Comparison of ENCODE assay signal across 8 cellular contexts in genomic region chrX:123884809-123885408, GRCh38. TPM values are rescaled to one million over a fixed set of nuclear protein-coding genes. Genes with fewer than 3 reads are reported as not detected.
DNase-seq lines count a peak whose midpoint lies in the region; ATAC-seq, FAIRE-seq and TF ChIP-seq lines count a peak whose summit lies in the region.

No MANE protein-coding gene starts in this region.

- no peaks in the 10 kb centered on the region for H3K27me3 ChIP-seq in K562 (ENCODE audit: control insufficient read depth in 2 of 2, insufficient read depth in 2 of 2, low read length in 2 of 2)
- no peaks in the 10 kb centered on the region for H3K27me3 ChIP-seq in HepG2 (ENCODE audit: control insufficient read depth in 1 of 2, insufficient read depth in 2 of 2, low read length in 2 of 2)

- POLR2A ChIA-PET in K562 (lab: Yijun Ruan, JAX) (no interaction called here), HepG2 (lab: Yijun Ruan, JAX) (no interaction called here)

- TF ChIP-seq CTCF in HFFc6 (IDR thresholded peaks at IDR 0.05) (peak; percentile 76), K562 (IDR thresholded peaks at IDR 0.05 in 2 of 3, conservative IDR thresholded peaks at IDR 0.05 in 1 of 3; ENCODE audit: insufficient read depth in 2 of 3, low read depth in 1 of 3, low read length in 3 of 3) (peak in 2 of 3 experiments; percentile 36 to 65; a peak in 3 of 6 replicates), HepG2 (CRISPR knock-in tag; IDR thresholded peaks at IDR 0.05) (peak; percentile 33; the same call in 1 of the 2 replicates)

- BruUV-seq in K562 (replicated peaks; lab: Mats Ljungman, UMichigan) (no TSS peak), HepG2 (replicated peaks; lab: Mats Ljungman, UMichigan) (no TSS peak)

- H3K4me3 ChIP-seq in K562 (no peak overlapping the region), HepG2 (replicated peaks in 1 of 3; ENCODE audit: insufficient read depth in 1 of 3, low read depth in 2 of 3, low read length in 3 of 3) (no peak overlapping the region)

- H3K27ac ChIP-seq in K562 (ENCODE audit: extremely low read depth, low read depth, low read length): no peak overlapping the region
- no peak overlapping the region for H3K27ac ChIP-seq in HepG2 (ENCODE audit: extremely low read length, insufficient read depth, low read length)

- no peak overlapping the region for H3K4me2 ChIP-seq in K562 (ENCODE audit: insufficient read depth, low read length)
- H3K4me2 ChIP-seq in HepG2 (ENCODE audit: low read depth, low read length): no peak overlapping the region

- intact Hi-C loops in K562 (cut with micrococcal nuclease): loop anchor here (5.0 to 10.0 kb wide), 2 partner anchors 53 to 70 kb away; no protein-coding TSS in a partner anchor
- intact Hi-C loops in HepG2 (cut with micrococcal nuclease; ENCODE audit: unreplicated experiment): loop anchor here (1.0 kb wide), 1 partner anchor 52 kb away; no protein-coding TSS in a partner anchor

- H3K9me1 ChIP-seq in K562 (ENCODE audit: control insufficient read depth, insufficient read depth, low read length): no peaks in the 10 kb centered on the region

- no peaks in the 10 kb centered on the region for H3K27me3 Mint-ChIP-seq in activated T-cell treated with anti-CD3 and anti-CD28 coated beads, Interleukin-2, amount 50 U/mL, for 4 hours (ENCODE audit: low read depth)
- H3K27me3 Mint-ChIP-seq in activated T-cell treated with anti-CD3 and anti-CD28 coated beads, Interleukin-2, amount 50 U/mL, for 24 hours: peaks cover 6% of the 10 kb centered on the region
- H3K27me3 Mint-ChIP-seq in HFFc6 (ENCODE audit: insufficient read depth): peaks cover 2% of the 10 kb centered on the region; the same call in 1 of the 2 replicates

- no peaks in the 10 kb centered on the region for H3K9me3 Mint-ChIP-seq in activated T-cell treated with anti-CD3 and anti-CD28 coated beads, Interleukin-2, amount 50 U/mL, for 4 hours
- H3K9me3 Mint-ChIP-seq in activated T-cell treated with anti-CD3 and anti-CD28 coated beads, Interleukin-2, amount 50 U/mL, for 24 hours: no peaks in the 10 kb centered on the region
- no peaks in the 10 kb centered on the region for H3K9me3 Mint-ChIP-seq in HFFc6

- no peak overlapping the region for H2AFZ ChIP-seq in K562 (ENCODE audit: low read depth, low read length)
- no peak overlapping the region for H2AFZ ChIP-seq in HepG2 (ENCODE audit: low read length)

- H3K9me3 ChIP-seq in K562 (replicated peaks; ENCODE audit: control insufficient read depth, insufficient read depth, low read depth, low read length) (no peaks in the 10 kb centered on the region), HepG2 (ENCODE audit: low read length) (no peaks in the 10 kb centered on the region)

- ATAC-seq in activated T-cell treated with anti-CD3 and anti-CD28 coated beads, Interleukin-2, amount 50 U/mL, for 4 hours: no peak
- peak; percentile 74 for ATAC-seq in K562
- ATAC-seq in HepG2: no peak
- ATAC-seq in HG03432 (IDR thresholded peaks at IDR 0.05; ENCODE audit: unreplicated experiment): no peak
- ATAC-seq in GM18505 (IDR thresholded peaks at IDR 0.05; ENCODE audit: unreplicated experiment): no peak

- in situ Hi-C loops in K562 (cut with MboI): no loop called here
- in situ Hi-C loops in HepG2 (cut with HindIII; ENCODE audit: extremely low pct_ligation_motif_present, low pct_unique_long_range_greater_than_20kb): no loop called here

- FAIRE-seq in K562 (lab: Jason Lieb, UNC): no peak
- FAIRE-seq in HepG2 (lab: Jason Lieb, UNC): no peak

- peaks cover 9% of the 10 kb centered on the region for H3K4me1 Mint-ChIP-seq in activated T-cell treated with anti-CD3 and anti-CD28 coated beads, Interleukin-2, amount 50 U/mL, for 4 hours (ENCODE audit: low read depth)
- H3K4me1 Mint-ChIP-seq in activated T-cell treated with anti-CD3 and anti-CD28 coated beads, Interleukin-2, amount 50 U/mL, for 24 hours (ENCODE audit: low read depth): peaks cover 9% of the 10 kb centered on the region
- H3K4me1 Mint-ChIP-seq in HFFc6 (ENCODE audit: low read depth): peaks cover 8% of the 10 kb centered on the region

- no peak overlapping the region for H3K4me3 Mint-ChIP-seq in activated T-cell treated with anti-CD3 and anti-CD28 coated beads, Interleukin-2, amount 50 U/mL, for 4 hours
- H3K4me3 Mint-ChIP-seq in activated T-cell treated with anti-CD3 and anti-CD28 coated beads, Interleukin-2, amount 50 U/mL, for 24 hours: no peak overlapping the region
- no peak overlapping the region for H3K4me3 Mint-ChIP-seq in HFFc6

- H3K36me3 ChIP-seq in K562 (ENCODE audit: control insufficient read depth, insufficient read depth, low read length) (peaks cover 30% of the 10 kb centered on the region), HepG2 (replicated peaks in 1 of 2; ENCODE audit: control insufficient read depth in 1 of 2, insufficient read depth in 2 of 2, low read length in 2 of 2) (peaks cover 0 to 7% of the 10 kb centered on the region in 2 experiments; a peak in 3 of 5 replicates)

- H4K20me1 ChIP-seq in K562 (replicated peaks; ENCODE audit: control insufficient read depth, insufficient read depth, low read length): no peaks in the 10 kb centered on the region
- no peaks in the 10 kb centered on the region for H4K20me1 ChIP-seq in HepG2 (ENCODE audit: insufficient read depth, low read length)

- H3K27ac Mint-ChIP-seq in activated T-cell treated with anti-CD3 and anti-CD28 coated beads, Interleukin-2, amount 50 U/mL, for 24 hours: no peak overlapping the region
- H3K27ac Mint-ChIP-seq in HFFc6: no peak overlapping the region

- no peak for TF ChIP-seq POLR2A in K562 (conservative IDR thresholded peaks at IDR 0.05)
- TF ChIP-seq POLR2A in HepG2 (IDR thresholded peaks at IDR 0.05; ENCODE audit: insufficient read depth in 1 of 2, low read depth in 2 of 2, low read length in 2 of 2): no peak
- TF ChIP-seq POLR2A in GM18505 (IDR thresholded peaks at IDR 0.05; ENCODE audit: borderline replicate concordance, extremely low read depth, insufficient read depth, insufficient read length): no peak

- peaks cover 12% of the 10 kb centered on the region for H3K36me3 Mint-ChIP-seq in activated T-cell treated with anti-CD3 and anti-CD28 coated beads, Interleukin-2, amount 50 U/mL, for 4 hours (ENCODE audit: insufficient read depth)
- H3K36me3 Mint-ChIP-seq in activated T-cell treated with anti-CD3 and anti-CD28 coated beads, Interleukin-2, amount 50 U/mL, for 24 hours (ENCODE audit: low read depth): peaks cover 26% of the 10 kb centered on the region
- H3K36me3 Mint-ChIP-seq in HFFc6 (ENCODE audit: low read depth): no peaks in the 10 kb centered on the region

- no peaks in the 10 kb centered on the region for H3K4me1 ChIP-seq in K562 (replicated peaks in 1 of 2; ENCODE audit: control insufficient read depth in 2 of 2, insufficient read depth in 2 of 2, low read length in 2 of 2)
- H3K4me1 ChIP-seq in HepG2 (ENCODE audit: insufficient read depth, low read length): peaks cover 7% of the 10 kb centered on the region

- no peak for TF ChIP-seq EP300 in K562 (IDR thresholded peaks at IDR 0.05; ENCODE audit: low read length)
- no peak for TF ChIP-seq EP300 in HepG2 (IDR thresholded peaks at IDR 0.05; ENCODE audit: low read depth in 2 of 2, low read length in 2 of 2)
- no peak for TF ChIP-seq EP300 in HepG2 (CRISPR knock-in tag; IDR thresholded peaks at IDR 0.05; ENCODE audit: borderline replicate concordance)

- TF ChIP-seq RAD21 in K562 (CRISPR knock-in tag; conservative IDR thresholded peaks at IDR 0.05 in 1 of 2, IDR thresholded peaks at IDR 0.05 in 1 of 2) (peak; percentile 34 to 47; a peak in 3 of 4 replicates), HepG2 (CRISPR knock-in tag; IDR thresholded peaks at IDR 0.05) (no peak)

- H3K9ac ChIP-seq in K562 (ENCODE audit: insufficient read depth in 1 of 2, low read depth in 2 of 2, low read length in 2 of 2): no peak overlapping the region
- H3K9ac ChIP-seq in HepG2 (ENCODE audit: insufficient read depth, low read depth, low read length): no peak overlapping the region

- DNase-seq in activated T-cell treated with anti-CD3 and anti-CD28 coated beads, Interleukin-2, amount 50 U/mL, for 4 hours: peak; percentile 9
- no peak for DNase-seq in activated T-cell treated with anti-CD3 and anti-CD28 coated beads, Interleukin-2, amount 50 U/mL, for 24 hours
- peak; percentile 41 for DNase-seq in HFFc6
- DNase-seq in NCI-H748 treated with DMSO at 0.1 percent for 48 hours (lab: John Stamatoyannopoulos, UW): peak; percentile 39
- peak; percentile 26 to 55 (median 29) for DNase-seq in K562 (ENCODE audit: extremely low read depth in 1 of 4, low spot score in 3 of 4)
- DNase-seq in HepG2 (ENCODE audit: low spot score): peak; percentile 31

- peaks cover 11% of the 10 kb centered on the region for H3K79me2 ChIP-seq in K562 (ENCODE audit: control insufficient read depth, insufficient read depth, low read length)
- no peaks in the 10 kb centered on the region for H3K79me2 ChIP-seq in HepG2 (ENCODE audit: insufficient read depth, low read length)

- CTCF ChIA-PET in K562 (lab: Yijun Ruan, JAX; ENCODE audit: low intra/inter-chr PET ratio) (interaction anchor here (0.6 kb wide), 2 partner anchors 44 to 237 kb away, joined by 3 to 4 read pairs; no protein-coding TSS in a partner anchor), HepG2 (lab: Yijun Ruan, JAX; ENCODE audit: low intra/inter-chr PET ratio, low total read pairs) (interaction anchor here (1.6 kb wide), 1 partner anchor 92 kb away, joined by 8 read pairs; no protein-coding TSS in a partner anchor)

RNA-seq across cellular contexts. Expression of gene XIAP, which starts 25.1 kb away (rescaled TPM):
- total RNA-seq in activated T-cell treated with anti-CD3 and anti-CD28 coated beads, Interleukin-2, amount 50 U/mL, for 4 hours: 10 to 100 TPM; 28.8 to 34.9 (median 32.8) TPM
- total RNA-seq in HFFc6 (2021; fragmentation: NEBNext Ultra II Directional; extraction: Animal tissue kit (Norgen Biotek cat#: 25700)): 10 to 100 TPM; 34.4 to 48.4 (median 38.8) TPM
- total RNA-seq in K562 (2011; cell fraction: chromatin; rRNA removed; ENCODE audit: low replicate concordance): 25.7 and 40.0 TPM in 2 replicates
- 6.8 and 10.0 TPM in 2 replicates for total RNA-seq in K562 (2011; cell fraction: nucleolus; rRNA removed)
- 13.1 and 27.8 TPM in 2 replicates for total RNA-seq in K562 (2011; cell fraction: nucleoplasm; rRNA removed)
- total RNA-seq in K562 (2014; rRNA removed) (24.2 and 32.3 TPM in 2 replicates), K562 (2014; rRNA removed; fragmentation: Illumina TruSeq; extraction: Trizol) (28.9 and 29.9 TPM in 2 replicates), K562 (2015; rRNA removed; fragmentation: Illumina TruSeq; extraction: Trizol) (34.6 and 40.5 TPM in 2 replicates), K562 (2021) (25.3 and 25.7 TPM in 2 replicates), HepG2 (2016; rRNA removed; fragmentation: Illumina TruSeq; extraction: Trizol) (29.5 and 53.0 TPM in 2 replicates)
- polyA plus RNA-seq in K562 (2011; rRNA removed) (18.3 and 20.3 TPM in 2 replicates), K562 (2014; fragmentation: Illumina TruSeq; extraction: Trizol) (12.3 and 13.6 TPM in 2 replicates), K562 (2014; fragmentation: Nextera tagmentation; extraction: Ambion mirVana) (1 to 10 TPM; 5.7 to 5.9 TPM), K562 (2014; rRNA removed) (19.8 and 20.0 TPM in 2 replicates), HepG2 (2011; rRNA removed) (10.1 and 12.9 TPM in 2 replicates)
- polyA plus RNA-seq in K562 (2011; cell fraction: cytosol; rRNA removed): 3.2 and 7.3 TPM in 2 replicates
- polyA plus RNA-seq in K562 (2011; cell fraction: nucleus; rRNA removed): 6.8 and 7.1 TPM in 2 replicates
- 11.5 and 16.5 TPM in 2 replicates for polyA plus RNA-seq in K562 (2012)
- 15.3 and 26.8 TPM in 2 replicates for polyA minus RNA-seq in K562 (2011; rRNA and poly(A)+ RNA removed)
- 13.2 and 15.3 TPM in 2 replicates for polyA minus RNA-seq in K562 (2011; cell fraction: cytosol; rRNA and poly(A)+ RNA removed)
- 5.0 and 7.6 TPM in 2 replicates for polyA minus RNA-seq in K562 (2011; cell fraction: nucleus; rRNA and poly(A)+ RNA removed)
- 6.8 and 12.3 TPM in 2 replicates for total RNA-seq in HepG2 (2016; cell fraction: cytosol; rRNA removed; fragmentation: Illumina TruSeq; extraction: Trizol; ENCODE audit: low read depth)
- total RNA-seq in HepG2 (2016; cell fraction: insoluble cytoplasmic fraction; rRNA removed; fragmentation: Illumina TruSeq; extraction: Trizol): 28.7 and 48.6 TPM in 2 replicates
- total RNA-seq in HepG2 (2016; cell fraction: membrane; rRNA removed; fragmentation: Illumina TruSeq; extraction: Trizol): 13.6 and 23.0 TPM in 2 replicates
- total RNA-seq in HepG2 (2016; cell fraction: nucleus; rRNA removed; fragmentation: Illumina TruSeq; extraction: Trizol): 21.6 and 21.7 TPM in 2 replicates
- polyA plus RNA-seq in HepG2 (2011; cell fraction: cytosol; rRNA removed): 5.9 and 6.5 TPM in 2 replicates
- 5.7 and 6.6 TPM in 2 replicates for polyA plus RNA-seq in HepG2 (2011; cell fraction: nucleus; rRNA removed)
- polyA plus RNA-seq in HepG2 (2012): 8.7 and 9.1 TPM in 2 replicates
- polyA plus RNA-seq in HepG2 (2016; cell fraction: cytosol; fragmentation: Illumina TruSeq; extraction: Trizol; ENCODE audit: low read depth): 2.9 and 3.8 TPM in 2 replicates
- polyA plus RNA-seq in HepG2 (2016; cell fraction: insoluble cytoplasmic fraction; fragmentation: Illumina TruSeq; extraction: Trizol; ENCODE audit: low read depth): 17.7 and 18.6 TPM in 2 replicates
- polyA plus RNA-seq in HepG2 (2016; cell fraction: membrane; fragmentation: Illumina TruSeq; extraction: Trizol; ENCODE audit: low read depth): 3.7 and 4.0 TPM in 2 replicates
- 18.5 and 21.5 TPM in 2 replicates for polyA plus RNA-seq in HepG2 (2016; cell fraction: nucleus; fragmentation: Illumina TruSeq; extraction: Trizol; ENCODE audit: insufficient read depth, low read depth)
- 8.4 and 14.4 TPM in 2 replicates for polyA minus RNA-seq in HepG2 (2011; rRNA and poly(A)+ RNA removed; ENCODE audit: low replicate concordance)
- polyA minus RNA-seq in HepG2 (2011; cell fraction: cytosol; rRNA and poly(A)+ RNA removed): 13.2 and 19.9 TPM in 2 replicates
- 16.2 and 17.1 TPM in 2 replicates for polyA minus RNA-seq in HepG2 (2011; cell fraction: nucleus; rRNA and poly(A)+ RNA removed)
